ENCODE assay signal across 17 cellular contexts in the genomic region with DNA sequence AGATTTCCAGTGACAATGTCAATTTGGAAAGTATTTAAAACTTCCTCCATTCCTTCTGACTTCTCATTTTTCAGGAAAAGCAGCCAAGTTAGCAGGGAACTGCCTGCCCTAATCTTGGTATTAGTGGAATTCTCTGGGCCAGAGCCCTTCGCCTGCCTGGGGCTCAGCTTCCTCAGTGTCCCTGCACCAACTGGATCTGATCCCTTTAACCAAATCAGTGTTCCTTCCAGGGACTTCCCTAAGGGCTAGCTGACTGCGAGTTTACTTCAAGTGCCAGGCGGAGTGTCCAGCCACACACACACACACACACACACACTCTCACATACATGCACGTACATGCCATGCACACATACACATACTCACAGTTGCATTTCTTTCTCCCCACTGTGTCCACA. TPM values are rescaled to one million over a fixed set of nuclear protein-coding genes. Genes with fewer than 3 reads are reported as not detected.
DNase-seq lines count a peak whose midpoint lies in the region; ATAC-seq and TF ChIP-seq lines count a peak whose summit lies in the region.
"Had no signal": no experiment of that assay in that cellular context is flagged by ENCODE, and none has a peak within 500 bp of the region (broad histone marks: within the 10 kb centered on the region; RNA-seq: fewer than 3 reads in every experiment).

No MANE protein-coding gene starts in this region.

- peaks cover 52% of the 10 kb centered on the region for H3K79me2 ChIP-seq in GM23338 (replicated peaks; ENCODE audit: insufficient read depth)

- peaks cover 3% of the 10 kb centered on the region; the same call in 1 of the 3 replicates for H3K4me1 Mint-ChIP-seq in GM23338

- H4K20me1 ChIP-seq in GM23338 (replicated peaks; ENCODE audit: insufficient read depth), result peaks cover 8% of the 10 kb centered on the region; the same call in 1 of the 2 replicates

- intact Hi-C loops in esophagus muscularis mucosa (cut with DNase I) (no loop called here), lower lobe of right lung (cut with DNase I) (no loop called here), head of caudate nucleus (cut with DNase I) (no loop called here)

- DNase-seq in GM23338 (ENCODE audit: low spot score) (no peak), esophagus muscularis mucosa (ENCODE audit: extremely low spot score) (no peak), lower lobe of right lung (no peak), HPDE6-E6E7 (ENCODE audit: extremely low spot score) (no peak), A172 (ENCODE audit: low spot score) (no peak), head of caudate nucleus (no peak), LoVo (ENCODE audit: low spot score) (no peak)
- DNase-seq: activated B cell treated with CpG ODN at 0.5 μM for 24 hours; activated T-cell treated with anti-CD3 and anti-CD28 coated beads for 4 hours; adrenal gland; NCI-H1694 treated with DMSO at 0.1 percent for 48 hours; NCI-H69; stimulated activated CD4-positive, alpha-beta T cell treated with anti-CD3 and anti-CD28 coated beads, Interleukin-15, amount 100 ng/mL, for 24 hours; stimulated activated CD8-positive, alpha-beta memory T cell treated with anti-CD3 and anti-CD28 coated beads, Interleukin-4, amount 100 ng/mL, for 48 hours had no signal

- WGBS in esophagus muscularis mucosa, result 45% methylated on average over 4 of the region's 4 CpGs

- H3K9me3 ChIP-seq in esophagus muscularis mucosa, result no peaks in the 10 kb centered on the region
- H3K9me3 ChIP-seq in lower lobe of right lung, result no peaks in the 10 kb centered on the region
- peaks cover 0 to 2% (median 0%) of the 10 kb centered on the region in 3 donors for H3K9me3 ChIP-seq in skeletal muscle tissue (ENCODE audit: control insufficient read depth in 3 of 3, low read length in 3 of 3)
- H3K9me3 ChIP-seq: adrenal gland had no signal

- H3K4me3 Mint-ChIP-seq in GM23338, result no peak overlapping the region
- H3K4me3 Mint-ChIP-seq: activated B cell treated with CpG ODN at 0.5 μM for 24 hours; natural killer cell treated with Interleukin-12 subunit alpha and Interleukin-12 subunit beta and Interleukin-15 and Interleukin-18, amount 100 ng/mL, for 72 hours had no signal

- TF ChIP-seq CTCF in GM23338 (conservative IDR thresholded peaks at IDR 0.05; ENCODE audit: low read depth in 2 of 2) (no peak), esophagus muscularis mucosa (IDR thresholded peaks at IDR 0.05) (no peak), lower lobe of right lung (IDR thresholded peaks at IDR 0.05) (no peak)

- H2AFZ ChIP-seq in GM23338, result no peak overlapping the region

- H3K27ac ChIP-seq in GM23338 (ENCODE audit: low read depth), result no peak overlapping the region; the same call in 1 of the 2 replicates
- peak overlapping the region; percentile 62 to 76 (median 68) for H3K27ac ChIP-seq in esophagus muscularis mucosa (replicated peaks in 1 of 4)
- peak overlapping the region; percentile 54 for H3K27ac ChIP-seq in lower lobe of right lung
- no peak overlapping the region for H3K27ac ChIP-seq in skeletal muscle tissue (ENCODE audit: low read depth, low read length)

- H3K27ac Mint-ChIP-seq in GM23338, result peak overlapping the region; percentile 38; the same call in 1 of the 2 replicates
- H3K27ac Mint-ChIP-seq: activated B cell treated with CpG ODN at 0.5 μM for 24 hours; natural killer cell treated with Interleukin-12 subunit alpha and Interleukin-12 subunit beta and Interleukin-15 and Interleukin-18, amount 100 ng/mL, for 72 hours had no signal

- ATAC-seq in GM23338 (no peak), lower lobe of right lung (peak; percentile 46 to 68)
- ATAC-seq: K562; natural killer cell treated with Interleukin-12 subunit alpha and Interleukin-12 subunit beta and Interleukin-15 and Interleukin-18, amount 100 ng/mL, for 72 hours had no signal

- H3F3A ChIP-seq in GM23338 (replicated peaks; ENCODE audit: low read depth), result no peaks in the 10 kb centered on the region

- H3K36me3 ChIP-seq in GM23338 (ENCODE audit: insufficient read depth), result 0 out of 2 replicates have a peak, but pooled peaks cover 6% of the 10 kb centered on the region
- H3K36me3 ChIP-seq in esophagus muscularis mucosa, result no peaks in the 10 kb centered on the region
- no peaks in the 10 kb centered on the region for H3K36me3 ChIP-seq in lower lobe of right lung
- no peaks in the 10 kb centered on the region for H3K36me3 ChIP-seq in skeletal muscle tissue (ENCODE audit: control insufficient read depth in 3 of 3, insufficient read depth in 3 of 3, low read length in 3 of 3)
- H3K36me3 ChIP-seq: adrenal gland had no signal

- peaks cover 15% of the 10 kb centered on the region for H3K36me3 Mint-ChIP-seq in GM23338 (ENCODE audit: low read depth)
- H3K36me3 Mint-ChIP-seq: natural killer cell treated with Interleukin-12 subunit alpha and Interleukin-12 subunit beta and Interleukin-15 and Interleukin-18, amount 100 ng/mL, for 72 hours had no signal

- peaks cover 3% of the 10 kb centered on the region for H3K27me3 Mint-ChIP-seq in GM23338 (ENCODE audit: insufficient read depth, low read depth, poor library complexity)
- H3K27me3 Mint-ChIP-seq: activated B cell treated with CpG ODN at 0.5 μM for 24 hours had no signal

- no peak overlapping the region for H3K4me2 ChIP-seq in GM23338

- H3K9me2 ChIP-seq in GM23338 (ENCODE audit: insufficient read depth), result no peaks in the 10 kb centered on the region

- TF ChIP-seq EP300 in esophagus muscularis mucosa (IDR thresholded peaks at IDR 0.05), result no peak

- no peak for TF ChIP-seq POLR2A in esophagus muscularis mucosa (IDR thresholded peaks at IDR 0.05; ENCODE audit: low read depth)

- no peaks in the 10 kb centered on the region for H3K27me3 ChIP-seq in GM23338 (ENCODE audit: insufficient read depth)
- H3K27me3 ChIP-seq in esophagus muscularis mucosa, result no peaks in the 10 kb centered on the region
- no peaks in the 10 kb centered on the region for H3K27me3 ChIP-seq in lower lobe of right lung (ENCODE audit: low read depth)
- H3K27me3 ChIP-seq in skeletal muscle tissue (ENCODE audit: control insufficient read depth in 3 of 3, insufficient read depth in 3 of 3, low read length in 3 of 3), result no peaks in the 10 kb centered on the region
- H3K27me3 ChIP-seq: adrenal gland had no signal

- no peak overlapping the region for H3K4me3 ChIP-seq in GM23338
- H3K4me3 ChIP-seq in esophagus muscularis mucosa, result no peak overlapping the region
- H3K4me3 ChIP-seq in lower lobe of right lung, result no peak overlapping the region
- peak overlapping the region in 1 of 3 donors; percentile 29 for H3K4me3 ChIP-seq in skeletal muscle tissue (ENCODE audit: low read length in 3 of 3)
- H3K4me3 ChIP-seq: adrenal gland, K562 had no signal

- H3K9ac ChIP-seq in skeletal muscle tissue (ENCODE audit: low read depth in 1 of 3, low read length in 3 of 3), result peak overlapping the region in 2 of 3 donors; percentile 50 to 53

- H3K9me3 Mint-ChIP-seq in GM23338, result peaks cover 15% of the 10 kb centered on the region
- H3K9me3 Mint-ChIP-seq: activated B cell treated with CpG ODN at 0.5 μM for 24 hours; natural killer cell treated with Interleukin-12 subunit alpha and Interleukin-12 subunit beta and Interleukin-15 and Interleukin-18, amount 100 ng/mL, for 72 hours had no signal

- H3K4me1 ChIP-seq in GM23338 (ENCODE audit: insufficient read depth) (no peaks in the 10 kb centered on the region), esophagus muscularis mucosa (peaks cover 44 to 59% (median 55%) of the 10 kb centered on the region in 4 donors), lower lobe of right lung (peaks cover 57% of the 10 kb centered on the region), skeletal muscle tissue (ENCODE audit: control insufficient read depth in 3 of 3, insufficient read depth in 3 of 3, low read length in 3 of 3) (peaks cover 10 to 17% (median 10%) of the 10 kb centered on the region in 3 donors)

TF ChIP-seq in GM23338, 12 proteins besides CTCF, POLR2A, EP300 and RAD21:
- TF ChIP-seq JUNB (IDR thresholded peaks at IDR 0.05; ENCODE audit: unreplicated experiment), result no peak
- TF ChIP-seq, protein P1, sequence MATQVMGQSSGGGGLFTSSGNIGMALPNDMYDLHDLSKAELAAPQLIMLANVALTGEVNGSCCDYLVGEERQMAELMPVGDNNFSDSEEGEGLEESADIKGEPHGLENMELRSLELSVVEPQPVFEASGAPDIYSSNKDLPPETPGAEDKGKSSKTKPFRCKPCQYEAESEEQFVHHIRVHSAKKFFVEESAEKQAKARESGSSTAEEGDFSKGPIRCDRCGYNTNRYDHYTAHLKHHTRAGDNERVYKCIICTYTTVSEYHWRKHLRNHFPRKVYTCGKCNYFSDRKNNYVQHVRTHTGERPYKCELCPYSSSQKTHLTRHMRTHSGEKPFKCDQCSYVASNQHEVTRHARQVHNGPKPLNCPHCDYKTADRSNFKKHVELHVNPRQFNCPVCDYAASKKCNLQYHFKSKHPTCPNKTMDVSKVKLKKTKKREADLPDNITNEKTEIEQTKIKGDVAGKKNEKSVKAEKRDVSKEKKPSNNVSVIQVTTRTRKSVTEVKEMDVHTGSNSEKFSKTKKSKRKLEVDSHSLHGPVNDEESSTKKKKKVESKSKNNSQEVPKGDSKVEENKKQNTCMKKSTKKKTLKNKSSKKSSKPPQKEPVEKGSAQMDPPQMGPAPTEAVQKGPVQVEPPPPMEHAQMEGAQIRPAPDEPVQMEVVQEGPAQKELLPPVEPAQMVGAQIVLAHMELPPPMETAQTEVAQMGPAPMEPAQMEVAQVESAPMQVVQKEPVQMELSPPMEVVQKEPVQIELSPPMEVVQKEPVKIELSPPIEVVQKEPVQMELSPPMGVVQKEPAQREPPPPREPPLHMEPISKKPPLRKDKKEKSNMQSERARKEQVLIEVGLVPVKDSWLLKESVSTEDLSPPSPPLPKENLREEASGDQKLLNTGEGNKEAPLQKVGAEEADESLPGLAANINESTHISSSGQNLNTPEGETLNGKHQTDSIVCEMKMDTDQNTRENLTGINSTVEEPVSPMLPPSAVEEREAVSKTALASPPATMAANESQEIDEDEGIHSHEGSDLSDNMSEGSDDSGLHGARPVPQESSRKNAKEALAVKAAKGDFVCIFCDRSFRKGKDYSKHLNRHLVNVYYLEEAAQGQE (IDR thresholded peaks at IDR 0.05; ENCODE audit: unreplicated experiment), result no peak

RNA-seq across cellular contexts. Expression of a gene that starts 20.0 kb away (rescaled TPM):
- 26.6 and 32.1 TPM in 2 replicates for total RNA-seq in GM23338 (2014; rRNA removed; shearing (Covaris generic))
- polyA plus RNA-seq in GM23338 (2016; fragmentation: Nextera tagmentation; extraction: Ambion mirVana), result 11.8 and 12.3 TPM in 2 replicates
- 10 to 100 TPM; 10.9 to 40.6 (median 15.4) TPM for total RNA-seq in esophagus muscularis mucosa
- 51.3 TPM for total RNA-seq in lower lobe of right lung
- 7.3 TPM for total RNA-seq in skeletal muscle tissue
- 1.7 and 3.6 TPM in 2 replicates for total RNA-seq in A172 (2014; rRNA removed; shearing (Covaris generic))

Comparison
In these comparisons a context has a peak if more than half of its experiments do, and no peak if none do; other contexts are left out.
1. H3K27ac ChIP-seq: peak in esophagus muscularis mucosa (4 of 4) and lower lobe of right lung (single experiment); none in GM23338 (single experiment) and skeletal muscle tissue (single experiment).